ENCODE assay signal across 24 cellular contexts in genomic region chr13:31351376-31351775, GRCh38.
"Had no signal": no experiment of that assay in that cellular context is flagged by ENCODE, and none has a peak within 500 bp of the region (broad histone marks: within the 10 kb centered on the region; RNA-seq: fewer than 3 reads in every experiment).

No MANE protein-coding gene starts in this region.

- H3K4me3 Mint-ChIP-seq: dendritic cell treated with granulocyte-macrophage colony-stimulating factor and Interleukin-4, amounts not matched to agents 40 ng/mL and 50 ng/mL, for 4 days; effector memory CD8-positive, alpha-beta T cell; endodermal cell; memory B cell had no signal

- H3K27ac ChIP-seq: colonic mucosa, epithelial cell of prostate, esophagus squamous epithelium, gastrocnemius medialis, heart right ventricle, left lung had no signal

- H3K9me3 ChIP-seq: colonic mucosa, gastrocnemius medialis had no signal

- DNase-seq: colonic mucosa; cortex of kidney; effector CD8-positive, alpha-beta T cell; effector memory CD8-positive, alpha-beta T cell; endodermal cell; erythroblast; esophagus squamous epithelium; foreskin fibroblast; foreskin melanocyte; gastrocnemius medialis; glutamatergic neuron; head of caudate nucleus; heart right ventricle; hippocampal formation; left cardiac atrium; left lung; left ventricle myocardium superior; mammary epithelial cell; midbrain had no signal

- ATAC-seq: effector memory CD8-positive, alpha-beta T cell; esophagus mucosa; gastrocnemius medialis; heart right ventricle; left cardiac atrium; left lung; left ventricle myocardium superior had no signal

- H3K36me3 ChIP-seq: colonic mucosa, esophagus squamous epithelium, gastrocnemius medialis, heart right ventricle, left lung had no signal

- H3K4me1 Mint-ChIP-seq: endodermal cell, memory B cell had no signal

- H3K27me3 ChIP-seq: colonic mucosa, gastrocnemius medialis had no signal

- H3K4me1 ChIP-seq: colonic mucosa, esophagus squamous epithelium, gastrocnemius medialis, left lung had no signal

- H3K27ac Mint-ChIP-seq: dendritic cell treated with granulocyte-macrophage colony-stimulating factor and Interleukin-4, amounts not matched to agents 40 ng/mL and 50 ng/mL, for 4 days; effector memory CD8-positive, alpha-beta T cell; endodermal cell; memory B cell had no signal

- H3K4me3 ChIP-seq: colonic mucosa, esophagus squamous epithelium, gastrocnemius medialis, heart right ventricle, left lung, lung had no signal
